Comparison of ENCODE assay signal across 8 cellular contexts in the genomic region with DNA sequence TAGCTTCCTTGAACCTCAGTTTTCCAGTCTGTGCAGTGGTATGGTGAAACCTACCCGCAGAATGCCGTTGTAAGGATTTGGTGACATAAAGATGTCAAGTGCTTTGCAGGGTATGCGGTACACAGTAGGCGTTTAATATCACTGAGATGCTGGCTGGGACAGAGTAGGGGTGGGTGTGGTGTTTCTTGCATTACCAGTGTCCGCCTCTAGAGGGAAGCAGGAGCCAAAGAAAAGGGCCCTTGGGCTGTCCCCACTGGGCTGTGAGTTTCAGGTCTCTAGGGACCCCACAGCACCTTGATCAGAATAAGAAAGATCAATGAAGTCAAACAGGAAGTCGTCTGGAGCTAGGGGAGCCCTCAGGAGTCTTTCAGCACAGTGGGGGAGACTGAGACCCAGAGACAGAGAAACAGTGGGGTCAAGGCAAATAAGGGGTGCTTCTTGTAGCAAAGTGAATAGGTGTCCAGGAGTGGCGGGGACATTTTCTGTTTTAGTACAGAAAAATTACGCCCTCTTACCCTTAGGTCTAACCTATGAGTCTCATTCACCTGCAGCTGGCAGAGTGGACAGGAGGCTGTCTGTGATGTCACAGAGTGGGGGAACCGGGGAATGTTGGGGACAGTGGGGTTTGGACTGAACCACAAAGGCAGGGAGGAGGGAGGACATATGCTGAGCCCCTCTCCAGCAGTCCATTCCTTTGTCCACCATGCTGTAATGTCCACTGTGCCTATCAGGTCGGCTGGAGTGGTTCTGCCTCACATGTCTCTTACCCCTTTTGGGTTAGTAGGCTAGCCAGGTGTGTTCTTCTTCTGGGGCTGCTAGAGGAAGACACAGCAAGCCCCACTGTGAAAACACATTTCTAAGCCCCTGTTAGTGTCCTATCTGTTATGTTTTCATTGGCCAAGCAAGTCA. TPM values are rescaled to one million over a fixed set of nuclear protein-coding genes. Genes with fewer than 3 reads are reported as not detected.
A peak's percentile ranks its signal among the peaks of the same experiment; 100 is the strongest.
DNase-seq lines count a peak whose midpoint lies in the region; ATAC-seq and TF ChIP-seq lines count a peak whose summit lies in the region.

No MANE protein-coding gene starts in this region.

- peaks cover 13% of the 10 kb centered on the region for H3K27me3 Mint-ChIP-seq in CD4-positive, alpha-beta T cell
- peaks cover 20% of the 10 kb centered on the region for H3K27me3 Mint-ChIP-seq in T-helper 17 cell

- no peaks in the 10 kb centered on the region for H3K36me3 Mint-ChIP-seq in CD4-positive, alpha-beta T cell (ENCODE audit: low read depth)
- no peaks in the 10 kb centered on the region for H3K36me3 Mint-ChIP-seq in T-helper 17 cell (ENCODE audit: low read depth)

- peak; percentile 34 to 62 (median 50) for DNase-seq in CD4-positive, alpha-beta T cell
- peak; percentile 72 for DNase-seq in GM19240 (ENCODE audit: insufficient read length, low spot score)
- peak; percentile 22 for DNase-seq in HS-27A (ENCODE audit: low read depth)
- peak; percentile 32 to 53 (median 35) for DNase-seq in T-helper 17 cell
- DNase-seq in astrocyte of the cerebellum (ENCODE audit: low read depth) = no peak
- DNase-seq in iPS-NIHi7 (ENCODE audit: extremely low spot score) = peak; percentile 92
- peak; percentile 49 for DNase-seq in stimulated activated CD4-positive, alpha-beta T cell treated with anti-CD3 and anti-CD28 coated beads, Interleukin-2, amount 100 ng/mL, for 4 hours (ENCODE audit: low read depth)
- DNase-seq in GF-D8 (lab: John Stamatoyannopoulos, UW) = no peak

- no peaks in the 10 kb centered on the region for H3K4me1 Mint-ChIP-seq in CD4-positive, alpha-beta T cell (ENCODE audit: low read depth)
- peaks cover 9% of the 10 kb centered on the region for H3K4me1 Mint-ChIP-seq in T-helper 17 cell

- no peaks in the 10 kb centered on the region for H3K9me3 ChIP-seq in CD4-positive, alpha-beta T cell (ENCODE audit: control insufficient read depth, low read length)
- H3K9me3 ChIP-seq in T-helper 17 cell (ENCODE audit: control insufficient read depth, low read length, poor library complexity, severe bottlenecking) = no peaks in the 10 kb centered on the region

- in situ Hi-C loops in astrocyte of the cerebellum (cut with HindIII; ENCODE audit: low sequenced_read_pairs) = loop anchor here (25.0 kb wide), 1 partner anchor 350 kb away; no protein-coding TSS in a partner anchor

- H3K4me3 ChIP-seq in astrocyte of the cerebellum (ENCODE audit: low read depth, low read length) = no peak overlapping the region

- POLR2A ChIA-PET in CD4-positive, alpha-beta T cell (lab: Charles Lee) = interaction anchor here (0.6 to 0.9 kb wide), 2 partner anchors 9 to 75 kb away, joined by 3 read pairs; partner anchors contain the start of gene ATP6V1G1

- CTCF ChIA-PET in CD4-positive, alpha-beta T cell (lab: Charles Lee) = interaction anchor here (0.8 to 2.3 kb wide), 3 partner anchors 9 to 245 kb away, joined by 3 to 11 read pairs (median 3); no protein-coding TSS in a partner anchor

- no peak overlapping the region for H3K27ac ChIP-seq in CD4-positive, alpha-beta T cell (ENCODE audit: low read depth, low read length)

- peaks cover 5% of the 10 kb centered on the region for H3K27me3 ChIP-seq in CD4-positive, alpha-beta T cell (ENCODE audit: control insufficient read depth, insufficient read depth, low read length)

- ATAC-seq in CD4-positive, alpha-beta T cell (ENCODE audit: poor library complexity) = peak; percentile 86
- ATAC-seq in T-helper 17 cell = peak; percentile 88

- peak; percentile 78 for TF ChIP-seq CTCF in CD4-positive, alpha-beta T cell (IDR thresholded peaks at IDR 0.05)
- peak; percentile 92 for TF ChIP-seq CTCF in astrocyte of the cerebellum (IDR thresholded peaks at IDR 0.05; ENCODE audit: low read depth, low read length, missing control alignments)

- H3K9me3 Mint-ChIP-seq in CD4-positive, alpha-beta T cell = no peaks in the 10 kb centered on the region

- intact Hi-C loops in CD4-positive, alpha-beta T cell (cut with DNase I, micrococcal nuclease) = loop anchor here (1.0 to 5.0 kb wide), 4 partner anchors 350 to 2000 kb away; no protein-coding TSS in a partner anchor

- H3K27ac Mint-ChIP-seq in CD4-positive, alpha-beta T cell = no peak overlapping the region
- no peak overlapping the region for H3K27ac Mint-ChIP-seq in T-helper 17 cell

- H3K4me3 Mint-ChIP-seq in CD4-positive, alpha-beta T cell = no peak overlapping the region
- H3K4me3 Mint-ChIP-seq in T-helper 17 cell = no peak overlapping the region

RNA-seq across cellular contexts. Expression of gene TEX53, which starts 4.7 kb away (rescaled TPM):
- not detected for total RNA-seq in CD4-positive, alpha-beta T cell
- total RNA-seq in T-helper 17 cell = not detected

RNA-seq across cellular contexts. Expression of gene TEX48, which starts 19.7 kb away (rescaled TPM):
- not detected for total RNA-seq in CD4-positive, alpha-beta T cell
- total RNA-seq in T-helper 17 cell = not detected

RNA-seq across cellular contexts. Expression of gene TMEM268, which starts 51.2 kb away (rescaled TPM):
- 1 to 10 TPM; 8.1 to 9.8 TPM for total RNA-seq in CD4-positive, alpha-beta T cell
- 10 to 100 TPM in 1 of 2 donors, 1 to 10 TPM in 1; 9.4 to 11.5 TPM for total RNA-seq in T-helper 17 cell

Comparison
In these comparisons a context has a peak if more than half of its experiments do, and no peak if none do; other contexts are left out.
1. DNase-seq: peak in CD4-positive, alpha-beta T cell (10 of 10), GM19240 (single experiment), HS-27A (single experiment), T-helper 17 cell (3 of 3), iPS-NIHi7 (single experiment) and stimulated activated CD4-positive, alpha-beta T cell treated with anti-CD3 and anti-CD28 coated beads, Interleukin-2, amount 100 ng/mL, for 4 hours (single experiment); none in astrocyte of the cerebellum (single experiment) and GF-D8 (single experiment).